ENCODE assay signal across 24 cellular contexts in genomic region chr16:20380782-20381181, GRCh38. TPM values are rescaled to one million over a fixed set of nuclear protein-coding genes. Genes with fewer than 3 reads are reported as not detected.
"Had no signal": no experiment of that assay in that cellular context is flagged by ENCODE, and none has a peak within 500 bp of the region (broad histone marks: within the 10 kb centered on the region; RNA-seq: fewer than 3 reads in every experiment).

No MANE protein-coding gene starts in this region.

- H3K27me3 ChIP-seq: Peyer's patch had no signal

- H3K27ac ChIP-seq: breast epithelium, KMS-11, Peyer's patch had no signal

- ATAC-seq: activated CD4-positive, CD25-positive, alpha-beta regulatory T cell treated with anti-CD3 and anti-CD28 coated beads, Interleukin-2, amount 50 U/mL, for 24 hours; activated T-helper 17 cell treated with anti-CD3 and anti-CD28 coated beads, Interleukin-2, amount 50 U/mL, for 72 hours had no signal

- DNase-seq: activated CD4-positive, alpha-beta T cell treated with anti-CD3 and anti-CD28 coated beads for 48 hours; activated CD4-positive, alpha-beta T cell treated with anti-CD3 and anti-CD28 coated beads, Interleukin-2, amount 50 U/mL, for 48 hours; activated CD8-positive, alpha-beta memory T cell treated with anti-CD3 and anti-CD28 coated beads for 24 hours; activated gamma-delta T cell; activated naive CD4-positive, alpha-beta T cell treated with anti-CD3 and anti-CD28 coated beads for 36 hours; activated T-cell treated with anti-CD3 and anti-CD28 coated beads for 4 hours; activated T-cell treated with anti-CD3 and anti-CD28 coated beads, Interleukin-2, amount 50 U/mL, for 48 hours; amygdala; caudate nucleus; NCI-H1092; NCI-H1417; NCI-H1930; NCI-H345; NCI-H510A treated with DMSO at 0.1 percent for 48 hours; NCI-H774; Peyer's patch; SHP77 treated with DMSO at 0.1 percent for 48 hours had no signal

- H3K4me3 ChIP-seq: breast epithelium, Peyer's patch had no signal

- H3K36me3 ChIP-seq: breast epithelium, Peyer's patch had no signal

- H3K4me1 ChIP-seq: breast epithelium, Peyer's patch had no signal

- H3K9me3 ChIP-seq: breast epithelium, Peyer's patch had no signal

RNA-seq across cellular contexts. Expression of gene PDILT, which starts 23.8 kb away (rescaled TPM):
- total RNA-seq: activated naive CD4-positive, alpha-beta T cell treated with anti-CD3 and anti-CD28 coated beads for 36 hours; activated T-helper 17 cell treated with anti-CD3 and anti-CD28 coated beads, Interleukin-2, amount 50 U/mL, for 72 hours; breast epithelium; cerebellum; MCF 10A; Peyer's patch; SK-MEL-5 had no signal

RNA-seq across cellular contexts. Expression of gene UMOD, which starts 28.3 kb away (rescaled TPM):
- total RNA-seq: activated naive CD4-positive, alpha-beta T cell treated with anti-CD3 and anti-CD28 coated beads for 36 hours; activated T-helper 17 cell treated with anti-CD3 and anti-CD28 coated beads, Interleukin-2, amount 50 U/mL, for 72 hours; breast epithelium; cerebellum; MCF 10A; Peyer's patch; SK-MEL-5 had no signal

RNA-seq across cellular contexts. Expression of gene ACSM5, which starts 28.6 kb away (rescaled TPM):
- total RNA-seq: activated naive CD4-positive, alpha-beta T cell treated with anti-CD3 and anti-CD28 coated beads for 36 hours; activated T-helper 17 cell treated with anti-CD3 and anti-CD28 coated beads, Interleukin-2, amount 50 U/mL, for 72 hours; SK-MEL-5 had no signal

RNA-seq across cellular contexts. Expression of gene GP2, which starts 53.5 kb away (rescaled TPM):
- total RNA-seq: activated naive CD4-positive, alpha-beta T cell treated with anti-CD3 and anti-CD28 coated beads for 36 hours; activated T-helper 17 cell treated with anti-CD3 and anti-CD28 coated beads, Interleukin-2, amount 50 U/mL, for 72 hours; cerebellum; MCF 10A; SK-MEL-5 had no signal
